Comparison of ENCODE assay signal across 15 cellular contexts in genomic region chr9:37369671-37370070, GRCh38. TPM values are rescaled to one million over a fixed set of nuclear protein-coding genes. Genes with fewer than 3 reads are reported as not detected.
A peak's percentile ranks its signal among the peaks of the same experiment; 100 is the strongest.
DNase-seq lines count a peak whose midpoint lies in the region; ATAC-seq and TF ChIP-seq lines count a peak whose summit lies in the region.
"Had no signal": no experiment of that assay in that cellular context is flagged by ENCODE, and none has a peak within 500 bp of the region (broad histone marks: within the 10 kb centered on the region; RNA-seq: fewer than 3 reads in every experiment).

No MANE protein-coding gene starts in this region.

- no peak overlapping the region for H3K27ac Mint-ChIP-seq in type B pancreatic cell
- H3K27ac Mint-ChIP-seq: activated CD8-positive, alpha-beta T cell treated with anti-CD3 and anti-CD28 coated beads, Interleukin-2, amount 10 ng/mL, durations not matched to agents 7 days and 5 days; T-helper 2 cell treated with Interferon-gamma antibody and Interleukin-4, amounts not matched to agents 5 μg/mL and 100 μg/mL, for 36 hours had no signal

- H3K79me2 ChIP-seq in OCI-LY3 (ENCODE audit: low read length) = peaks cover 14% of the 10 kb centered on the region

- H3K9me3 Mint-ChIP-seq in type B pancreatic cell = no peaks in the 10 kb centered on the region
- H3K9me3 Mint-ChIP-seq: activated naive CD4-positive, alpha-beta T cell treated with anti-CD3 and anti-CD28 coated beads, Interleukin-2, amount 50 U/mL, for 72 hours; T-helper 2 cell treated with Interferon-gamma antibody and Interleukin-4, amounts not matched to agents 5 μg/mL and 100 μg/mL, for 36 hours had no signal

- H3K4me3 ChIP-seq in BLaER1 treated with 17β-estradiol and CSF1 and Interleukin-3, amounts not matched to agents 10 nM and 100 nM = no peak overlapping the region
- H3K4me3 ChIP-seq in OCI-LY3 (ENCODE audit: low read length) = peak overlapping the region; percentile 67
- no peak overlapping the region for H3K4me3 ChIP-seq in prostate gland
- H3K4me3 ChIP-seq: A549, K562, suprapubic skin had no signal

- H3K36me3 Mint-ChIP-seq in type B pancreatic cell = no peaks in the 10 kb centered on the region
- H3K36me3 Mint-ChIP-seq: activated naive CD4-positive, alpha-beta T cell treated with anti-CD3 and anti-CD28 coated beads, Interleukin-2, amount 50 U/mL, for 72 hours had no signal

- ATAC-seq in GM19023 (IDR thresholded peaks at IDR 0.05; ENCODE audit: unreplicated experiment) (peak; percentile 26), HG02759 (IDR thresholded peaks at IDR 0.05; ENCODE audit: unreplicated experiment) (peak; percentile 32)
- ATAC-seq: activated CD8-positive, alpha-beta T cell treated with anti-CD3 and anti-CD28 coated beads, Interleukin-2, amount 10 ng/mL, durations not matched to agents 7 days and 5 days; activated naive CD4-positive, alpha-beta T cell treated with anti-CD3 and anti-CD28 coated beads, Interleukin-2, amount 50 U/mL, for 72 hours; K562 had no signal

- H4K20me1 ChIP-seq in BLaER1 treated with 17β-estradiol and CSF1 and Interleukin-3, amounts not matched to agents 10 nM and 100 nM = no peaks in the 10 kb centered on the region; a peak in 1 of 22 replicates
- H4K20me1 ChIP-seq in OCI-LY3 (ENCODE audit: insufficient read depth, low read length) = no peaks in the 10 kb centered on the region

- no peak for DNase-seq in SIG-M5 treated with dmso at 0.1 percent for 504 hours (lab: John Stamatoyannopoulos, UW; ENCODE audit: unreplicated experiment)
- no peak for DNase-seq in activated naive CD4-positive, alpha-beta T cell (lab: John Stamatoyannopoulos, UW)
- no peak for DNase-seq in prostate gland (ENCODE audit: low spot score)
- DNase-seq in type B pancreatic cell (ENCODE audit: extremely low spot score, unreplicated experiment) = no peak
- DNase-seq: activated CD8-positive, alpha-beta T cell treated with anti-CD3 and anti-CD28 coated beads, Interleukin-2, amount 10 ng/mL, durations not matched to agents 7 days and 5 days; NCI-H1694 had no signal

- peaks cover 4% of the 10 kb centered on the region for H3K27me3 Mint-ChIP-seq in type B pancreatic cell

- no peaks in the 10 kb centered on the region for H3K4me1 Mint-ChIP-seq in type B pancreatic cell (ENCODE audit: unreplicated experiment)

- H3K27ac ChIP-seq in BLaER1 treated with 17β-estradiol and CSF1 and Interleukin-3, amounts not matched to agents 10 nM and 100 nM = peak overlapping the region in 10 of 11 experiments; percentile 35 to 95 (median 89); a peak in 18 of 22 replicates
- peak overlapping the region; percentile 96 for H3K27ac ChIP-seq in OCI-LY3 (ENCODE audit: low read length)
- H3K27ac ChIP-seq in prostate gland = no peak overlapping the region
- H3K27ac ChIP-seq: A549, suprapubic skin had no signal

- 90% methylated on average over 5 of the region's 5 CpGs for WGBS in prostate gland

- H2AFZ ChIP-seq in OCI-LY3 (ENCODE audit: low read depth, low read length) = no peak overlapping the region

- H3K4me3 Mint-ChIP-seq in type B pancreatic cell = no peak overlapping the region
- H3K4me3 Mint-ChIP-seq: activated CD8-positive, alpha-beta T cell treated with anti-CD3 and anti-CD28 coated beads, Interleukin-2, amount 10 ng/mL, durations not matched to agents 7 days and 5 days; T-helper 2 cell treated with Interferon-gamma antibody and Interleukin-4, amounts not matched to agents 5 μg/mL and 100 μg/mL, for 36 hours had no signal

- no peaks in the 10 kb centered on the region for H3K36me3 ChIP-seq in BLaER1 treated with 17β-estradiol and CSF1 and Interleukin-3, amounts not matched to agents 10 nM and 100 nM
- peaks cover 13% of the 10 kb centered on the region for H3K36me3 ChIP-seq in OCI-LY3 (replicated peaks; ENCODE audit: low read depth, low read length)
- H3K36me3 ChIP-seq in prostate gland = no peaks in the 10 kb centered on the region
- H3K36me3 ChIP-seq: suprapubic skin had no signal

- peak overlapping the region in 7 of 11 experiments; percentile 68 to 83 (median 78); a peak in 14 of 22 replicates for H3K9ac ChIP-seq in BLaER1 treated with 17β-estradiol and CSF1 and Interleukin-3, amounts not matched to agents 10 nM and 100 nM
- H3K9ac ChIP-seq in OCI-LY3 (ENCODE audit: low read length) = peak overlapping the region; percentile 87

- H3K27me3 ChIP-seq in BLaER1 treated with 17β-estradiol and CSF1 and Interleukin-3, amounts not matched to agents 10 nM and 100 nM = no peaks in the 10 kb centered on the region
- H3K27me3 ChIP-seq in OCI-LY3 (ENCODE audit: low read depth, low read length) (no peaks in the 10 kb centered on the region), prostate gland (replicated peaks; ENCODE audit: insufficient read depth) (no peaks in the 10 kb centered on the region)
- H3K27me3 ChIP-seq: suprapubic skin had no signal

- TF ChIP-seq CTCF in OCI-LY3 (IDR thresholded peaks at IDR 0.05; ENCODE audit: low read depth, low read length) (no peak; the same call in 1 of the 2 replicates), prostate gland (IDR thresholded peaks at IDR 0.05) (no peak), type B pancreatic cell (conservative IDR thresholded peaks at IDR 0.05) (no peak)

- no peak for TF ChIP-seq POLR2A in prostate gland (IDR thresholded peaks at IDR 0.05)

- intact Hi-C loops in prostate gland (cut with DNase I) = no loop called here

- H3K4me1 ChIP-seq in BLaER1 treated with 17β-estradiol and CSF1 and Interleukin-3, amounts not matched to agents 10 nM and 100 nM = peaks cover 34 to 78% (median 68%) of the 10 kb centered on the region in 10 experiments
- H3K4me1 ChIP-seq in OCI-LY3 (ENCODE audit: low read length) (peaks cover 85% of the 10 kb centered on the region), prostate gland (replicated peaks) (no peaks in the 10 kb centered on the region)
- H3K4me1 ChIP-seq: A549, suprapubic skin had no signal

- peaks cover 0 to 22% (median 0%) of the 10 kb centered on the region in 11 experiments; a peak in 8 of 22 replicates for H3K9me3 ChIP-seq in BLaER1 treated with 17β-estradiol and CSF1 and Interleukin-3, amounts not matched to agents 10 nM and 100 nM (replicated peaks in 1 of 11)
- H3K9me3 ChIP-seq in OCI-LY3 (ENCODE audit: insufficient read depth, low read length) (peaks cover 6% of the 10 kb centered on the region; the same call in 1 of the 2 replicates), prostate gland (no peaks in the 10 kb centered on the region)
- H3K9me3 ChIP-seq: A549, suprapubic skin had no signal

- peak overlapping the region; percentile 74 to 94 (median 86); a peak in 21 of 22 replicates for H3K4me2 ChIP-seq in BLaER1 treated with 17β-estradiol and CSF1 and Interleukin-3, amounts not matched to agents 10 nM and 100 nM
- H3K4me2 ChIP-seq in OCI-LY3 (ENCODE audit: low read length) = peak overlapping the region; percentile 72
- H3K4me2 ChIP-seq: A549 had no signal

RNA-seq across cellular contexts. Expression of gene GRHPR, which starts 52.8 kb away (rescaled TPM):
- total RNA-seq in prostate gland (100 to 1,000 TPM; 191 to 275 TPM), type B pancreatic cell (ENCODE audit: low replicate concordance) (81.6 and 109 TPM in 2 replicates)

Comparison
In these comparisons a context has a peak if more than half of its experiments do, and no peak if none do; other contexts are left out.
1. H3K27ac ChIP-seq: peak in BLaER1 treated with 17β-estradiol and CSF1 and Interleukin-3, amounts not matched to agents 10 nM and 100 nM (10 of 11) and OCI-LY3 (single experiment); none in prostate gland (0 of 2).